Comparison of ENCODE assay signal across 9 cellular contexts in genomic region chr5:73447234-73448071, GRCh38. TPM values are rescaled to one million over a fixed set of nuclear protein-coding genes. Genes with fewer than 3 reads are reported as not detected.
DNase-seq lines count a peak whose midpoint lies in the region; TF ChIP-seq lines count a peak whose summit lies in the region.
"Had no signal": no experiment of that assay in that cellular context is flagged by ENCODE, and none has a peak within 500 bp of the region (broad histone marks: within the 10 kb centered on the region; RNA-seq: fewer than 3 reads in every experiment).

No MANE protein-coding gene starts in this region.

- no peak overlapping the region for H3K27ac ChIP-seq in HUES6 (ENCODE audit: low read depth, low read length)
- no peak overlapping the region for H3K27ac ChIP-seq in vagina

- peaks cover 34% of the 10 kb centered on the region for H3K4me1 ChIP-seq in HUES6 (ENCODE audit: control insufficient read depth, insufficient read depth, low read length)
- H3K4me1 ChIP-seq in mononuclear cell (ENCODE audit: insufficient read depth, low read length) = peaks cover 28% of the 10 kb centered on the region
- H3K4me1 ChIP-seq in vagina = peaks cover 19% of the 10 kb centered on the region

- peaks cover 93% of the 10 kb centered on the region for H3K27me3 ChIP-seq in HUES6 (ENCODE audit: control insufficient read depth, insufficient read depth, low read length)
- H3K27me3 ChIP-seq in mononuclear cell (ENCODE audit: insufficient read depth, low read length) = peaks cover 85% of the 10 kb centered on the region
- peaks cover 38% of the 10 kb centered on the region for H3K27me3 ChIP-seq in vagina

- H3K9me3 ChIP-seq in HUES6 (ENCODE audit: control insufficient read depth, insufficient read depth, low read depth, low read length) (no peaks in the 10 kb centered on the region), mononuclear cell (ENCODE audit: low read depth, low read length) (no peaks in the 10 kb centered on the region), vagina (no peaks in the 10 kb centered on the region)

- peak overlapping the region; percentile 53 for H3K9ac ChIP-seq in HUES6 (ENCODE audit: low read length)

- no peaks in the 10 kb centered on the region for H3K36me3 ChIP-seq in HUES6 (ENCODE audit: control insufficient read depth, insufficient read depth, low read length)
- no peaks in the 10 kb centered on the region for H3K36me3 ChIP-seq in vagina

- TF ChIP-seq CTCF in vagina (IDR thresholded peaks at IDR 0.05) = no peak

- H3K4me3 ChIP-seq in HUES6 (ENCODE audit: low read depth, low read length) (peak overlapping the region; percentile 61), mononuclear cell (ENCODE audit: low read length) (peak overlapping the region; percentile 22), vagina (peak overlapping the region; percentile 34 to 55)

- DNase-seq in NCI-H2081 (lab: John Stamatoyannopoulos, UW) = peak; percentile 29 to 61
- no peak for DNase-seq in NCI-H2081 treated with DMSO at 0.1 percent for 48 hours (lab: John Stamatoyannopoulos, UW)
- peak; percentile 51 for DNase-seq in UCSD-AML1 (lab: John Stamatoyannopoulos, UW; ENCODE audit: unreplicated experiment)
- peak; percentile 80 for DNase-seq in ecto neural progenitor cell (ENCODE audit: low spot score)
- DNase-seq in vagina (ENCODE audit: extremely low spot score in 2 of 2) = no peak
- DNase-seq in NCI-H2196 (lab: John Stamatoyannopoulos, UW; ENCODE audit: unreplicated experiment) = no peak
- DNase-seq: DND-41 had no signal

- intact Hi-C loops in vagina (cut with DNase I) = loop anchor here (5.0 kb wide), 1 partner anchor 145 kb away; no protein-coding TSS in a partner anchor

- TF ChIP-seq POLR2A in vagina (IDR thresholded peaks at IDR 0.05) = no peak

RNA-seq across cellular contexts. Expression of gene FOXD1, which starts 1.1 kb away (rescaled TPM):
- total RNA-seq in mononuclear cell (0.10 TPM), vagina (not detected)

RNA-seq across cellular contexts. Expression of gene BTF3, which starts 50.8 kb away (rescaled TPM):
- total RNA-seq in mononuclear cell = 456 TPM
- total RNA-seq in vagina = 537 TPM

Comparison
In these comparisons a context has a peak if more than half of its experiments do, and no peak if none do; other contexts are left out.
1. DNase-seq: peak in NCI-H2081 (2 of 2), UCSD-AML1 (single experiment) and ecto neural progenitor cell (single experiment); none in NCI-H2081 treated with DMSO at 0.1 percent for 48 hours (single experiment), vagina (0 of 2) and NCI-H2196 (single experiment).
2. Peak in every context shown above with its lines, with median percentiles within 50 percentile points of each other: H3K4me3 ChIP-seq.